14 cellular contexts compared by ENCODE assay signal in the genomic region with DNA sequence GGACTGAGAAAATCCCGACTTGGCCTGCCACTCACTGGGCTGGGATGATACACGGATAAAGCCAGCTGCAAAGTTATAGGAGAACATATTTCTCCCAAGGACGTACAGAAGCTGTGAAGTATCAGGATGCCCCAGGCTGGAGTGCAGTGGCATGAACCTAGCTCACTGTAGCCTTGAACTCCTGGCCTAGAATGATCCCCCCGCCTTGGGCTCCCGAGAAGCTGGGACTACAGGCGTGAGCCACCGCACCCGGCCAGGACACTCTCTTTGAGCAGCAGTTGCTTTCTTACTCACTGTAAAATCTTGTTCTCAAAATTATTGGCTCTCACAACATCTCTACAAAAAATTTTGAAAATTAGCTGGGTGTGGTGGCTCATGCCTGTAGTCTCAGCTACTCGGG. TPM values are rescaled to one million over a fixed set of nuclear protein-coding genes. Genes with fewer than 3 reads are reported as not detected.
DNase-seq lines count a peak whose midpoint lies in the region; ATAC-seq and TF ChIP-seq lines count a peak whose summit lies in the region.
"Had no signal": no experiment of that assay in that cellular context is flagged by ENCODE, and none has a peak within 500 bp of the region (broad histone marks: within the 10 kb centered on the region; RNA-seq: fewer than 3 reads in every experiment).

No MANE protein-coding gene starts in this region.

- intact Hi-C loops in cardiac septum (cut with DNase I) (no loop called here), Right ventricle myocardium inferior (cut with DNase I) (no loop called here), natural killer cell (cut with micrococcal nuclease) (no loop called here)

- peak; percentile 33 for DNase-seq in cardiac septum (ENCODE audit: low spot score)
- no peak for DNase-seq in Right ventricle myocardium inferior (ENCODE audit: missing footprints)
- peak; percentile 18 for DNase-seq in natural killer cell treated with Interleukin-12 subunit alpha and Interleukin-12 subunit beta and Interleukin-15 and Interleukin-18, amount 100 ng/mL, for 72 hours (ENCODE audit: low spot score)
- no peak for DNase-seq in natural killer cell
- no peak for DNase-seq in progenitor cell of endocrine pancreas (ENCODE audit: low spot score, unreplicated experiment)
- DNase-seq in type B pancreatic cell (ENCODE audit: extremely low spot score, unreplicated experiment), result peak; percentile 45
- DNase-seq in KBM-7, result no peak
- DNase-seq: ACHN; C1 segment of cervical spinal cord; Calu3; CD4-positive, alpha-beta T cell; DMS 273 treated with DMSO at 0.1 percent for 48 hours had no signal

- in situ Hi-C loops in KBM-7 (cut with MboI; ENCODE audit: low pct_unique_long_range_greater_than_20kb, low sequenced_read_pairs), result no loop called here

- peaks cover 3% of the 10 kb centered on the region for H3K36me3 Mint-ChIP-seq in natural killer cell treated with Interleukin-12 subunit alpha and Interleukin-12 subunit beta and Interleukin-15 and Interleukin-18, amount 100 ng/mL, for 72 hours
- H3K36me3 Mint-ChIP-seq in natural killer cell (no peaks in the 10 kb centered on the region), progenitor cell of endocrine pancreas (ENCODE audit: insufficient read depth) (peaks cover 27% of the 10 kb centered on the region), type B pancreatic cell (peaks cover 27% of the 10 kb centered on the region)

- no peak overlapping the region for H3K4me3 Mint-ChIP-seq in natural killer cell treated with Interleukin-12 subunit alpha and Interleukin-12 subunit beta and Interleukin-15 and Interleukin-18, amount 100 ng/mL, for 72 hours
- H3K4me3 Mint-ChIP-seq in natural killer cell, result no peak overlapping the region
- no peak overlapping the region for H3K4me3 Mint-ChIP-seq in progenitor cell of endocrine pancreas (ENCODE audit: low read depth)
- no peak overlapping the region for H3K4me3 Mint-ChIP-seq in type B pancreatic cell
- H3K4me3 Mint-ChIP-seq: CD4-positive, alpha-beta T cell had no signal

- TF ChIP-seq CTCF in natural killer cell (IDR thresholded peaks at IDR 0.05) (no peak), progenitor cell of endocrine pancreas (IDR thresholded peaks at IDR 0.05; ENCODE audit: unreplicated experiment) (no peak), type B pancreatic cell (conservative IDR thresholded peaks at IDR 0.05) (no peak)

- H3K4me1 Mint-ChIP-seq in natural killer cell treated with Interleukin-12 subunit alpha and Interleukin-12 subunit beta and Interleukin-15 and Interleukin-18, amount 100 ng/mL, for 72 hours (ENCODE audit: low read depth in 2 of 2), result peaks cover 0 to 10% of the 10 kb centered on the region in 2 donors
- H3K4me1 Mint-ChIP-seq in natural killer cell (no peaks in the 10 kb centered on the region), progenitor cell of endocrine pancreas (ENCODE audit: low read depth) (no peaks in the 10 kb centered on the region), type B pancreatic cell (ENCODE audit: unreplicated experiment) (no peaks in the 10 kb centered on the region)

- no peaks in the 10 kb centered on the region for H3K27me3 Mint-ChIP-seq in natural killer cell treated with Interleukin-12 subunit alpha and Interleukin-12 subunit beta and Interleukin-15 and Interleukin-18, amount 100 ng/mL, for 72 hours
- no peaks in the 10 kb centered on the region for H3K27me3 Mint-ChIP-seq in natural killer cell (ENCODE audit: low read depth in 2 of 2)
- no peaks in the 10 kb centered on the region for H3K27me3 Mint-ChIP-seq in progenitor cell of endocrine pancreas
- H3K27me3 Mint-ChIP-seq in type B pancreatic cell, result no peaks in the 10 kb centered on the region
- H3K27me3 Mint-ChIP-seq: CD4-positive, alpha-beta T cell had no signal

- ATAC-seq in Right ventricle myocardium inferior (no peak), natural killer cell (no peak), HG03025 (IDR thresholded peaks at IDR 0.05; ENCODE audit: low FRiP score, unreplicated experiment) (no peak)
- no peak for ATAC-seq in natural killer cell treated with Interleukin-12 subunit alpha and Interleukin-12 subunit beta and Interleukin-15 and Interleukin-18, amount 100 ng/mL, for 72 hours

- H3K27ac Mint-ChIP-seq in natural killer cell treated with Interleukin-12 subunit alpha and Interleukin-12 subunit beta and Interleukin-15 and Interleukin-18, amount 100 ng/mL, for 72 hours, result no peak overlapping the region
- no peak overlapping the region for H3K27ac Mint-ChIP-seq in natural killer cell
- H3K27ac Mint-ChIP-seq in progenitor cell of endocrine pancreas, result peak overlapping the region; percentile 64
- H3K27ac Mint-ChIP-seq in type B pancreatic cell, result no peak overlapping the region
- H3K27ac Mint-ChIP-seq: CD4-positive, alpha-beta T cell had no signal

- H3K9me3 Mint-ChIP-seq in natural killer cell treated with Interleukin-12 subunit alpha and Interleukin-12 subunit beta and Interleukin-15 and Interleukin-18, amount 100 ng/mL, for 72 hours, result no peaks in the 10 kb centered on the region
- H3K9me3 Mint-ChIP-seq in natural killer cell (no peaks in the 10 kb centered on the region), progenitor cell of endocrine pancreas (ENCODE audit: low read depth) (no peaks in the 10 kb centered on the region), type B pancreatic cell (no peaks in the 10 kb centered on the region)
- H3K9me3 Mint-ChIP-seq: CD4-positive, alpha-beta T cell had no signal

RNA-seq across cellular contexts. Expression of gene CLEC2L, which starts 50.4 kb away (rescaled TPM):
- total RNA-seq in cardiac septum (not detected), Right ventricle myocardium inferior (not detected), natural killer cell (under 1 TPM in 1 of 3 donors, not detected in 2; 0.71 TPM), progenitor cell of endocrine pancreas (0.22 TPM in 1 of 2 replicates, not detected in the other), type B pancreatic cell (ENCODE audit: low replicate concordance) (0.21 and 0.34 TPM in 2 replicates)
- not detected for total RNA-seq in natural killer cell treated with Interleukin-12 subunit alpha and Interleukin-12 subunit beta and Interleukin-15 and Interleukin-18, amount 100 ng/mL, for 72 hours
- total RNA-seq: A172; Calu3; CD4-positive, alpha-beta T cell had no signal

Comparison
In these comparisons a context has a peak if more than half of its experiments do, and no peak if none do; other contexts are left out.
1. DNase-seq: peak in cardiac septum (single experiment), natural killer cell treated with Interleukin-12 subunit alpha and Interleukin-12 subunit beta and Interleukin-15 and Interleukin-18, amount 100 ng/mL, for 72 hours (single experiment) and type B pancreatic cell (single experiment); none in Right ventricle myocardium inferior (single experiment), natural killer cell (single experiment), progenitor cell of endocrine pancreas (single experiment) and KBM-7 (single experiment).